ENCODE assay signal across 10 cellular contexts in genomic region chr1:109930252-109930993, GRCh38. TPM values are rescaled to one million over a fixed set of nuclear protein-coding genes. Genes with fewer than 3 reads are reported as not detected.
DNase-seq lines count a peak whose midpoint lies in the region; ATAC-seq, FAIRE-seq and TF ChIP-seq lines count a peak whose summit lies in the region.
"Had no signal": no experiment of that assay in that cellular context is flagged by ENCODE, and none has a peak within 500 bp of the region (broad histone marks: within the 10 kb centered on the region; RNA-seq: fewer than 3 reads in every experiment).

No MANE protein-coding gene starts in this region.

- H3K4me3 Mint-ChIP-seq in mesothelial cell of epicardium: no peak overlapping the region

- in situ Hi-C loops in K562 (cut with MboI): no loop called here

- peaks cover 19% of the 10 kb centered on the region for H3K36me3 Mint-ChIP-seq in mesothelial cell of epicardium

- peaks cover 19% of the 10 kb centered on the region for H3K4me1 Mint-ChIP-seq in mesothelial cell of epicardium

- H3K9me3 Mint-ChIP-seq in mesothelial cell of epicardium: peaks cover 3% of the 10 kb centered on the region

- 0 out of 2 replicates have a peak, but pooled peaks cover 13% of the 10 kb centered on the region for H3F3A ChIP-seq in Loucy (ENCODE audit: low read depth)

- H2AFZ ChIP-seq in Loucy (ENCODE audit: low read length) (no peak overlapping the region), K562 (ENCODE audit: low read depth, low read length) (peak overlapping the region; percentile 76; the same call in 1 of the 2 replicates)

- H3K4me3 ChIP-seq in Loucy (ENCODE audit: low read length, poor library complexity, severe bottlenecking): no peak overlapping the region
- H3K4me3 ChIP-seq in K562: no peak overlapping the region
- no peak overlapping the region for H3K4me3 ChIP-seq in suprapubic skin

- H3K9me3 ChIP-seq in Loucy (ENCODE audit: insufficient read depth, low read depth, low read length) (no peaks in the 10 kb centered on the region), K562 (replicated peaks; ENCODE audit: control insufficient read depth, insufficient read depth, low read depth, low read length) (peaks cover 3% of the 10 kb centered on the region; the same call in 1 of the 2 replicates), suprapubic skin (no peaks in the 10 kb centered on the region)

- POLR2A ChIA-PET in K562 (lab: Yijun Ruan, JAX): interaction anchor here (0.7 to 2.3 kb wide), 6 partner anchors 10 to 129 kb away, joined by 3 to 9 read pairs (median 6); no protein-coding TSS in a partner anchor

- intact Hi-C loops in K562 (cut with micrococcal nuclease) (loop anchor here (5.0 kb wide), 1 partner anchor 52 kb away; the partner anchor contains the start of gene AHCYL1), left colon (cut with DNase I, micrococcal nuclease) (no loop called here)

- ATAC-seq in K562: no peak; the same call in 2 of the 3 replicates
- ATAC-seq in left colon: no peak

- DNase-seq in K562 (ENCODE audit: extremely low read depth in 1 of 4, low spot score in 3 of 4) (no peak), mesothelial cell of epicardium (ENCODE audit: low spot score in 2 of 2, unreplicated experiment in 2 of 2) (no peak), suprapubic skin (ENCODE audit: low spot score in 2 of 2) (peak in 1 of 2 donors; percentile 51), left colon (no peak), NCI-H2107 (lab: John Stamatoyannopoulos, UW) (no peak), GM19238 (ENCODE audit: insufficient read length, low spot score) (no peak), GM12892 (ENCODE audit: insufficient read length) (no peak)
- DNase-seq: DND-41 had no signal

- TF ChIP-seq CTCF in Loucy (conservative IDR thresholded peaks at IDR 0.05; ENCODE audit: low read length) (peak; percentile 40), K562 (IDR thresholded peaks at IDR 0.05 in 2 of 3, conservative IDR thresholded peaks at IDR 0.05 in 1 of 3; ENCODE audit: insufficient read depth in 2 of 3, low read depth in 1 of 3, low read length in 3 of 3) (peak in 2 of 3 experiments; percentile 13 to 35; a peak in 3 of 6 replicates), mesothelial cell of epicardium (IDR thresholded peaks at IDR 0.05; ENCODE audit: unreplicated experiment) (no peak), suprapubic skin (IDR thresholded peaks at IDR 0.05) (no peak)

- FAIRE-seq in K562 (lab: Jason Lieb, UNC) (no peak), GM12892 (lab: Jason Lieb, UNC) (no peak)

- CTCF ChIA-PET in K562 (lab: Yijun Ruan, JAX; ENCODE audit: low intra/inter-chr PET ratio): interaction anchor here (1.1 to 1.8 kb wide), 2 partner anchors 139 to 154 kb away, joined by 3 to 6 read pairs; no protein-coding TSS in a partner anchor

- no peaks in the 10 kb centered on the region for H3K9me1 ChIP-seq in K562 (ENCODE audit: control insufficient read depth, insufficient read depth, low read length)

- H3K9me2 ChIP-seq in Loucy (replicated peaks; ENCODE audit: low read depth, low read length): no peaks in the 10 kb centered on the region

- peaks cover 42% of the 10 kb centered on the region for H4K20me1 ChIP-seq in Loucy (ENCODE audit: insufficient read depth, low read length, poor library complexity, severe bottlenecking)
- H4K20me1 ChIP-seq in K562 (replicated peaks; ENCODE audit: control insufficient read depth, insufficient read depth, low read length): no peaks in the 10 kb centered on the region

- peak overlapping the region; percentile 73 for H3K27ac Mint-ChIP-seq in mesothelial cell of epicardium

- TF ChIP-seq RAD21 in K562 (CRISPR knock-in tag; conservative IDR thresholded peaks at IDR 0.05 in 1 of 2, IDR thresholded peaks at IDR 0.05 in 1 of 2): peak; percentile 6 to 27; a peak in 1 of 4 replicates

- TF ChIP-seq EP300 in K562 (IDR thresholded peaks at IDR 0.05; ENCODE audit: low read length) (no peak), suprapubic skin (IDR thresholded peaks at IDR 0.05) (no peak)

- TF ChIP-seq POLR2A in K562 (conservative IDR thresholded peaks at IDR 0.05): no peak
- TF ChIP-seq POLR2A in suprapubic skin (IDR thresholded peaks at IDR 0.05): no peak
- TF ChIP-seq POLR2A in GM12892 (IDR thresholded peaks at IDR 0.05; ENCODE audit: low read depth, low read length): no peak

- no peaks in the 10 kb centered on the region for H3K27me3 Mint-ChIP-seq in mesothelial cell of epicardium (ENCODE audit: low read depth)

- H3K4me1 ChIP-seq in Loucy (ENCODE audit: insufficient read depth, low read length, poor library complexity, severe bottlenecking) (peaks cover 13% of the 10 kb centered on the region), K562 (replicated peaks in 1 of 2; ENCODE audit: control insufficient read depth in 2 of 2, insufficient read depth in 2 of 2, low read length in 2 of 2) (peaks cover 15 to 24% of the 10 kb centered on the region in 2 experiments; a peak in 4 of 5 replicates), suprapubic skin (peaks cover 57% of the 10 kb centered on the region)

- H3K4me2 ChIP-seq in Loucy (ENCODE audit: low read depth, low read length, poor library complexity, severe bottlenecking) (no peak overlapping the region), K562 (ENCODE audit: insufficient read depth, low read length) (no peak overlapping the region)

- H3K79me2 ChIP-seq in Loucy (ENCODE audit: insufficient read depth, low read length) (peaks cover 9% of the 10 kb centered on the region; the same call in 1 of the 2 replicates), K562 (ENCODE audit: control insufficient read depth, insufficient read depth, low read length) (no peaks in the 10 kb centered on the region)

- no peak overlapping the region for H3K9ac ChIP-seq in Loucy (ENCODE audit: low read depth, low read length, poor library complexity, severe bottlenecking)
- peak overlapping the region in 1 of 2 experiments; percentile 73; a peak in 2 of 4 replicates for H3K9ac ChIP-seq in K562 (ENCODE audit: insufficient read depth in 1 of 2, low read depth in 2 of 2, low read length in 2 of 2)

- H3K36me3 ChIP-seq in Loucy (ENCODE audit: insufficient read depth, low read length) (peaks cover 52% of the 10 kb centered on the region), K562 (ENCODE audit: control insufficient read depth, insufficient read depth, low read length) (peaks cover 25% of the 10 kb centered on the region; the same call in 2 of the 3 replicates), suprapubic skin (peaks cover 24% of the 10 kb centered on the region)

- peak overlapping the region; percentile 67; the same call in 1 of the 3 replicates for H3K27ac ChIP-seq in K562 (ENCODE audit: extremely low read depth, low read depth, low read length)
- peak overlapping the region; percentile 27 for H3K27ac ChIP-seq in suprapubic skin
- H3K27ac ChIP-seq: brain microvascular endothelial cell had no signal

- BruUV-seq in K562 (replicated peaks; lab: Mats Ljungman, UMichigan): no TSS peak

- WGBS in K562 (ENCODE audit: insufficient coverage, low coverage, missing lambda C conversion rate): 87% methylated on average over 9 of the region's 9 CpGs
- WGBS in suprapubic skin: 82% methylated on average over 9 of the region's 9 CpGs

- H3K27me3 ChIP-seq in Loucy (ENCODE audit: insufficient read depth, low read length, poor library complexity, severe bottlenecking) (no peaks in the 10 kb centered on the region), K562 (ENCODE audit: control insufficient read depth in 2 of 2, insufficient read depth in 2 of 2, low read length in 2 of 2) (no peaks in the 10 kb centered on the region), suprapubic skin (no peaks in the 10 kb centered on the region)
- H3K27me3 ChIP-seq: brain microvascular endothelial cell had no signal

RNA-seq across cellular contexts. Expression of gene CSF1, which starts 19.8 kb away (rescaled TPM):
- total RNA-seq in K562 (2011; cell fraction: chromatin; rRNA removed; ENCODE audit: low replicate concordance): 11.8 and 30.8 TPM in 2 replicates
- 17.2 and 24.8 TPM in 2 replicates for total RNA-seq in K562 (2011; cell fraction: nucleolus; rRNA removed)
- total RNA-seq in K562 (2011; cell fraction: nucleoplasm; rRNA removed): 16.3 and 18.2 TPM in 2 replicates
- total RNA-seq in K562 (2014; rRNA removed): 2.8 and 5.9 TPM in 2 replicates
- total RNA-seq in K562 (2014; rRNA removed; fragmentation: Illumina TruSeq; extraction: Trizol): 1.6 TPM in 2 replicates
- total RNA-seq in K562 (2015; rRNA removed; fragmentation: Illumina TruSeq; extraction: Trizol): 2.4 and 3.4 TPM in 2 replicates
- 6.7 and 6.8 TPM in 2 replicates for total RNA-seq in K562 (2021)
- 6.9 and 11.8 TPM in 2 replicates for polyA plus RNA-seq in K562 (2011; rRNA removed)
- 4.6 and 12.6 TPM in 2 replicates for polyA plus RNA-seq in K562 (2011; cell fraction: cytosol; rRNA removed)
- 12.5 and 39.9 TPM in 2 replicates for polyA plus RNA-seq in K562 (2011; cell fraction: nucleus; rRNA removed)
- polyA plus RNA-seq in K562 (2012): 4.7 and 8.6 TPM in 2 replicates
- polyA plus RNA-seq in K562 (2014; fragmentation: Illumina TruSeq; extraction: Trizol): 3.8 and 4.8 TPM in 2 replicates
- under 1 TPM; 0.18 to 0.23 TPM for polyA plus RNA-seq in K562 (2014; fragmentation: Nextera tagmentation; extraction: Ambion mirVana)
- 2.7 and 4.3 TPM in 2 replicates for polyA plus RNA-seq in K562 (2014; rRNA removed)
- 3.9 and 8.8 TPM in 2 replicates for polyA minus RNA-seq in K562 (2011; rRNA and poly(A)+ RNA removed)
- polyA minus RNA-seq in K562 (2011; cell fraction: cytosol; rRNA and poly(A)+ RNA removed): 8.5 and 11.6 TPM in 2 replicates
- 5.1 and 13.7 TPM in 2 replicates for polyA minus RNA-seq in K562 (2011; cell fraction: nucleus; rRNA and poly(A)+ RNA removed)
- 27.1 to 28.9 TPM (median 27.4 TPM) in 3 replicates for total RNA-seq in mesothelial cell of epicardium
- 10 to 100 TPM; 12.6 to 39.1 (median 17.5) TPM for total RNA-seq in suprapubic skin
- total RNA-seq in left colon: 10 to 100 TPM in 1 of 2 donors, 1 to 10 TPM in 1; 9.5 to 20.2 TPM
- polyA plus RNA-seq in GM12892 (2012; ENCODE audit: missing spikeins): 10.9 TPM

RNA-seq across cellular contexts. Expression of gene AHCYL1, which starts 54.1 kb away (rescaled TPM):
- total RNA-seq in K562 (2011; cell fraction: chromatin; rRNA removed; ENCODE audit: low replicate concordance): 86.0 and 94.1 TPM in 2 replicates
- 41.9 and 46.3 TPM in 2 replicates for total RNA-seq in K562 (2011; cell fraction: nucleolus; rRNA removed)
- 65.2 and 107 TPM in 2 replicates for total RNA-seq in K562 (2011; cell fraction: nucleoplasm; rRNA removed)
- total RNA-seq in K562 (2014; rRNA removed): 39.8 and 40.1 TPM in 2 replicates
- total RNA-seq in K562 (2014; rRNA removed; fragmentation: Illumina TruSeq; extraction: Trizol): 44.5 and 49.8 TPM in 2 replicates
- 40.5 and 40.9 TPM in 2 replicates for total RNA-seq in K562 (2015; rRNA removed; fragmentation: Illumina TruSeq; extraction: Trizol)
- total RNA-seq in K562 (2021): 75.5 and 84.9 TPM in 2 replicates
- 96.4 and 118 TPM in 2 replicates for polyA plus RNA-seq in K562 (2011; rRNA removed)
- 57.9 and 73.1 TPM in 2 replicates for polyA plus RNA-seq in K562 (2011; cell fraction: cytosol; rRNA removed)
- 97.2 and 104 TPM in 2 replicates for polyA plus RNA-seq in K562 (2011; cell fraction: nucleus; rRNA removed)
- polyA plus RNA-seq in K562 (2012): 84.4 and 103 TPM in 2 replicates
- polyA plus RNA-seq in K562 (2014; fragmentation: Illumina TruSeq; extraction: Trizol): 75.5 and 83.7 TPM in 2 replicates
- 10 to 100 TPM; 27.3 to 32.9 TPM for polyA plus RNA-seq in K562 (2014; fragmentation: Nextera tagmentation; extraction: Ambion mirVana)
- 53.4 and 56.3 TPM in 2 replicates for polyA plus RNA-seq in K562 (2014; rRNA removed)
- polyA minus RNA-seq in K562 (2011; rRNA and poly(A)+ RNA removed): 87.3 and 94.7 TPM in 2 replicates
- polyA minus RNA-seq in K562 (2011; cell fraction: cytosol; rRNA and poly(A)+ RNA removed): 52.4 and 62.1 TPM in 2 replicates
- polyA minus RNA-seq in K562 (2011; cell fraction: nucleus; rRNA and poly(A)+ RNA removed): 32.6 and 50.8 TPM in 2 replicates
- total RNA-seq in mesothelial cell of epicardium: 98.7 to 102 TPM (median 102 TPM) in 3 replicates
- 10 to 100 TPM; 37.7 to 50.4 (median 48.6) TPM for total RNA-seq in suprapubic skin
- 10 to 100 TPM; 90.7 to 95.1 TPM for total RNA-seq in left colon
- 45.0 TPM for polyA plus RNA-seq in GM12892 (2012; ENCODE audit: missing spikeins)

Comparison
In these comparisons a context has a peak if more than half of its experiments do, and no peak if none do; other contexts are left out.
1. CTCF ChIP-seq: peak in Loucy (single experiment) and K562 (2 of 3); none in mesothelial cell of epicardium (single experiment) and suprapubic skin (0 of 2).